In the genomic region with DNA sequence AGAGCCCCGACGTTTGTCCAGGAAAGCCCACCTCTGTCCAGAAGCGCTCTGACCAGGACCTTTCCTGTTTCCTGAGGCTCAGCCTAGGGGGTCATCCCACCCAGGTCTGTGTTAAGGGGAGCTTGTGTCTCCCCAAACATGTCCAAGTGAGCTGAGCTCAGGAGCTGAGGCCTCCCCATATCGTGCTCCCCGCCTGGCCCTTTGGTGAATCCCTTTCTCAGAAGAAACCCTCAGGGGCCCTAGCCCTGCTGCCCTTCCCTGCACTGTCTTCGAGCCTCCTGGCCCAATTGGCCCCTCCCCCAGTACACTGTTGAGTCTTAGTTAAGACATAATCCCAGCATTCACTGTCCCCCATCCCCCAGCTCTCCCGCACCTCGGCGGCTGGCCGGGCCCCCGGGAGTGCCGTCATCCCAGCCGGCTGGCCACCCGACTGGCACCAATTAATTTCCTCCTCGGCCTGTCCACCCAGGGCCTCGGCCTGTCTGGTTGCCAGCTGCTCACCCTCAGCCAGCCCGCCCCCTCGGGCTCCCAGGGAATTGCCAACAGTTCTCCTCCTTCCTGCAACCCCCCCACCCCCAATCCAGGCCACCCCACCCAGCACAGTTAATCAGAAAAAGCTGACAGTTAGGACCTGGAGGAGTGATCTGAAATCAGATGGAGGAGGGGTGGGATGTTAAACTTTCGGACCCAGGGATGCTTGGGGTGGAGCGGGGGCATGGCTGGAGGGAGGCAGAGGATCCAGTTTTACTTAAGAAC, we compare ENCODE assay signal across 8 cellular contexts. TPM values are rescaled to one million over a fixed set of nuclear protein-coding genes. Genes with fewer than 3 reads are reported as not detected.
DNase-seq lines count a peak whose midpoint lies in the region; ATAC-seq, FAIRE-seq and TF ChIP-seq lines count a peak whose summit lies in the region.

No MANE protein-coding gene starts in this region.

- no peak for TF ChIP-seq CTCF in AG10803 (conservative IDR thresholded peaks at IDR 0.05; ENCODE audit: low read length)
- TF ChIP-seq CTCF in pancreas (IDR thresholded peaks at IDR 0.05): no peak

- intact Hi-C loops in cardiac septum (cut with DNase I) (loop anchor here (1.0 to 5.0 kb wide), 3 partner anchors 8 to 679 kb away; a partner anchor contains a TSS), pancreas (cut with DNase I) (no loop called here)

- no peak for FAIRE-seq in pancreas (lab: Jason Lieb, UNC)

- H3K27ac ChIP-seq in adipose tissue (ENCODE audit: low read depth, low read length): peak overlapping the region; percentile 98
- peak overlapping the region; percentile 90 to 97 (median 94) for H3K27ac ChIP-seq in pancreas

- peak overlapping the region; percentile 45 for H3K4me3 ChIP-seq in AG10803 (ENCODE audit: low read length)
- H3K4me3 ChIP-seq in HAP-1: peak overlapping the region; percentile 27
- peak overlapping the region in 2 of 4 donors; percentile 33 to 34 for H3K4me3 ChIP-seq in pancreas

- H3K36me3 ChIP-seq in HAP-1 (replicated peaks): no peaks in the 10 kb centered on the region
- H3K36me3 ChIP-seq in pancreas: no peaks in the 10 kb centered on the region

- in situ Hi-C loops in HAP-1 (cut with MboI; ENCODE audit: low sequenced_read_pairs): loop anchor here (25.0 kb wide), 1 partner anchor 849 kb away; a partner anchor contains a TSS

- H3K9me3 ChIP-seq in HAP-1: no peaks in the 10 kb centered on the region
- no peaks in the 10 kb centered on the region for H3K9me3 ChIP-seq in pancreas

- DNase-seq in AG10803 (ENCODE audit: low read depth): peak; percentile 91
- peak; percentile 87 to 95 for DNase-seq in HAP-1 (ENCODE audit: low spot score in 2 of 2)
- peak; percentile 37 for DNase-seq in RPMI8226
- peak; percentile 85 for DNase-seq in cardiac septum (ENCODE audit: low spot score)
- peak; percentile 75 to 92 (median 86) for DNase-seq in pancreas

- H3K4me1 ChIP-seq in HAP-1 (peaks cover 46% of the 10 kb centered on the region), pancreas (peaks cover 16 to 26% (median 20%) of the 10 kb centered on the region in 3 donors)

- 3 to 7% (median 4%) methylated on average over 20 of the region's 20 CpGs for WGBS in adipose tissue, 3 donors
- 11 to 17% methylated on average over 14 to 20 of the region's 20 CpGs for WGBS in pancreas, 2 donors

- peak; percentile 29 to 45 (median 36) for ATAC-seq in pancreas
- ATAC-seq in HG02588 (IDR thresholded peaks at IDR 0.05; ENCODE audit: unreplicated experiment): no peak
- no peak for ATAC-seq in HG03460 (IDR thresholded peaks at IDR 0.05; ENCODE audit: unreplicated experiment)

- no peaks in the 10 kb centered on the region for H3K27me3 ChIP-seq in HAP-1 (ENCODE audit: low read depth)
- no peaks in the 10 kb centered on the region for H3K27me3 ChIP-seq in pancreas

RNA-seq across cellular contexts. Expression of a gene that starts 13.6 kb away (rescaled TPM):
- 100 to 1,000 TPM in 2 of 3 donors, 10 to 100 TPM in 1; 65.5 to 532 (median 190) TPM for polyA plus RNA-seq in adipose tissue
- total RNA-seq in cardiac septum: 28.4 TPM
- 10 to 100 TPM; 32.4 to 59.2 (median 37.7) TPM for total RNA-seq in pancreas
- polyA plus RNA-seq in pancreas: 100 to 1,000 TPM in 1 of 2 donors, 10 to 100 TPM in 1; 80.7 to 179 TPM

RNA-seq across cellular contexts. Expression of a gene that starts 13.6 kb away (rescaled TPM):
- polyA plus RNA-seq in adipose tissue (10 to 100 TPM; 34.5 to 69.2 (median 63.1) TPM), pancreas (10 to 100 TPM; 61.4 to 73.5 TPM)
- total RNA-seq in cardiac septum (25.7 TPM), pancreas (10 to 100 TPM; 14.0 to 24.6 (median 17.0) TPM)

RNA-seq across cellular contexts. Expression of a gene that starts 45.7 kb away (rescaled TPM):
- 10 to 100 TPM in 2 of 3 donors, 1 to 10 TPM in 1; 7.9 to 21.0 (median 16.1) TPM for polyA plus RNA-seq in adipose tissue
- 33.8 TPM for total RNA-seq in cardiac septum
- 10 to 100 TPM in 5 of 6 donors, 1 to 10 TPM in 1; 9.8 to 25.3 (median 14.1) TPM for total RNA-seq in pancreas
- 10 to 100 TPM in 1 of 2 donors, 1 to 10 TPM in 1; 7.0 to 19.8 TPM for polyA plus RNA-seq in pancreas

RNA-seq across cellular contexts. Expression of a gene that starts 47.2 kb away (rescaled TPM):
- 10 to 100 TPM; 25.0 to 38.9 (median 36.7) TPM for polyA plus RNA-seq in adipose tissue
- 17.5 TPM for total RNA-seq in cardiac septum
- 10 to 100 TPM; 12.7 to 29.2 (median 19.1) TPM for total RNA-seq in pancreas
- polyA plus RNA-seq in pancreas: 100 to 1,000 TPM in 1 of 2 donors, 10 to 100 TPM in 1; 85.5 to 108 TPM

Comparison
In these comparisons a context has a peak if more than half of its experiments do, and no peak if none do; other contexts are left out.
1. DNase-seq: peak in every context shown above with its lines; median percentile 91 in AG10803; 91 in HAP-1; 86 in pancreas; 85 in cardiac septum; 37 in RPMI8226.
2. ATAC-seq: peak in pancreas (4 of 4); none in HG02588 (single experiment) and HG03460 (single experiment).